In the genomic region with DNA sequence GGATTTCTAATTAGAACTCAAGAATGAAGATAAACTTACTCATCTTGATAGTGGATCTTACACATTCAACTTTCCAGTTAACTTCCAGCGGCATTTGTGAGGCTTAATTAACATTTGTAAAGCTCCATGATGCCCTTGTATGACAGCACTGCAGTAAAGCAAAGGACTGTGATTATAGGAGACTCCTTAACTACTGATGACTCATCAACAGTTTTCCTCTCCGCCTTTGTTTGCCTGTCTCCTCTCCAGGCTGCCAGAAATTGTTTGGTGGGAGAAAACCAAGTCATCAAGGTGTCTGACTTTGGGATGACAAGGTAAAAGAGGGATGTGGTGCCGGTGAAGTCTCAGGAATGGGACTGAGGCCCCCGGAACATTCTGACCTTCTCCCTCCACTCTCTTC, we compare ENCODE assay signal across 14 cellular contexts. TPM values are rescaled to one million over a fixed set of nuclear protein-coding genes. Genes with fewer than 3 reads are reported as not detected.
DNase-seq lines count a peak whose midpoint lies in the region; ATAC-seq and TF ChIP-seq lines count a peak whose summit lies in the region.
"Had no signal": no experiment of that assay in that cellular context is flagged by ENCODE, and none has a peak within 500 bp of the region (broad histone marks: within the 10 kb centered on the region; RNA-seq: fewer than 3 reads in every experiment).

No MANE protein-coding gene starts in this region.

- H2BK15ac ChIP-seq in neuronal stem cell (ENCODE audit: low read length): no peak overlapping the region

- no peak overlapping the region for H2BK5ac ChIP-seq in neuronal stem cell (ENCODE audit: low read length)

- peaks cover 89% of the 10 kb centered on the region for H3K36me3 Mint-ChIP-seq in activated CD8-positive, alpha-beta memory T cell treated with anti-CD3 and anti-CD28 coated beads, Interleukin-2, amount 10 ng/mL, durations not matched to agents 7 days and 5 days
- H3K36me3 Mint-ChIP-seq in stimulated activated memory B cell treated with anti-CD40 and anti-IgM and Interleukin-4, amounts not matched to agents 10 μg/mL and 1 μg/mL and 100 μg/mL, for 72 hours: no peaks in the 10 kb centered on the region

- H2AK5ac ChIP-seq in neuronal stem cell (ENCODE audit: low read depth, low read length): no peak overlapping the region

- H3K4ac ChIP-seq in neuronal stem cell (ENCODE audit: low read length): no peak overlapping the region

- H3K4me3 ChIP-seq in cardiac fibroblast (replicated peaks in 1 of 2; ENCODE audit: low read depth in 2 of 2, low read length in 2 of 2) (no peak overlapping the region), neuronal stem cell (ENCODE audit: low read length in 2 of 2) (no peak overlapping the region)
- H3K4me3 ChIP-seq: pancreas, tibial nerve had no signal

- peaks cover 68% of the 10 kb centered on the region for H3K4me1 Mint-ChIP-seq in activated CD8-positive, alpha-beta memory T cell treated with anti-CD3 and anti-CD28 coated beads, Interleukin-2, amount 10 ng/mL, durations not matched to agents 7 days and 5 days
- no peaks in the 10 kb centered on the region for H3K4me1 Mint-ChIP-seq in stimulated activated memory B cell treated with anti-CD40 and anti-IgM and Interleukin-4, amounts not matched to agents 10 μg/mL and 1 μg/mL and 100 μg/mL, for 72 hours

- no peaks in the 10 kb centered on the region for H3K27me3 Mint-ChIP-seq in activated CD8-positive, alpha-beta memory T cell treated with anti-CD3 and anti-CD28 coated beads, Interleukin-2, amount 10 ng/mL, durations not matched to agents 7 days and 5 days
- H3K27me3 Mint-ChIP-seq in stimulated activated memory B cell treated with anti-CD40 and anti-IgM and Interleukin-4, amounts not matched to agents 10 μg/mL and 1 μg/mL and 100 μg/mL, for 72 hours: no peaks in the 10 kb centered on the region

- no peak overlapping the region for H3K4me3 Mint-ChIP-seq in activated CD8-positive, alpha-beta memory T cell treated with anti-CD3 and anti-CD28 coated beads, Interleukin-2, amount 10 ng/mL, durations not matched to agents 7 days and 5 days
- no peak overlapping the region for H3K4me3 Mint-ChIP-seq in stimulated activated memory B cell treated with anti-CD40 and anti-IgM and Interleukin-4, amounts not matched to agents 10 μg/mL and 1 μg/mL and 100 μg/mL, for 72 hours

- CTCF ChIA-PET in activated CD8-positive, alpha-beta memory T cell treated with anti-CD3 and anti-CD28 coated beads, Interleukin-2, amount 10 ng/mL, durations not matched to agents 7 days and 5 days (lab: Charles Lee): no interaction called here

- no peak for ATAC-seq in activated CD8-positive, alpha-beta memory T cell treated with anti-CD3 and anti-CD28 coated beads, Interleukin-2, amount 10 ng/mL, durations not matched to agents 7 days and 5 days
- no peak for ATAC-seq in stimulated activated memory B cell treated with anti-CD40 and anti-IgM and Interleukin-4, amounts not matched to agents 10 μg/mL and 1 μg/mL and 100 μg/mL, for 72 hours
- ATAC-seq in GM18517 (IDR thresholded peaks at IDR 0.05; ENCODE audit: unreplicated experiment): no peak
- ATAC-seq: pancreas had no signal

- H3K18ac ChIP-seq in neuronal stem cell (ENCODE audit: low read length): no peak overlapping the region

- no peaks in the 10 kb centered on the region for H3K27me3 ChIP-seq in neuronal stem cell (ENCODE audit: control insufficient read depth in 3 of 3, insufficient read depth in 3 of 3, low read depth in 1 of 3, low read length in 3 of 3)
- H3K27me3 ChIP-seq: pancreas, tibial nerve had no signal

- H4K91ac ChIP-seq in neuronal stem cell (ENCODE audit: low read depth, low read length, poor library complexity): no peak overlapping the region

- no peak for TF ChIP-seq CTCF in cardiac fibroblast (IDR thresholded peaks at IDR 0.05; ENCODE audit: low read depth, low read length)

- peaks cover 6 to 7% of the 10 kb centered on the region in 2 donors for H3K4me1 ChIP-seq in neuronal stem cell (ENCODE audit: control insufficient read depth in 2 of 2, insufficient read depth in 1 of 2, low read depth in 1 of 2, low read length in 2 of 2)
- H3K4me1 ChIP-seq: pancreas, tibial nerve had no signal

- no peak overlapping the region for H3K9ac ChIP-seq in neuronal stem cell (ENCODE audit: low read depth, low read length, poor library complexity)

- no peak overlapping the region for H3K4me2 ChIP-seq in neuronal stem cell (ENCODE audit: insufficient read depth, low read length, poor library complexity, severe bottlenecking)

- no peak overlapping the region for H2BK12ac ChIP-seq in neuronal stem cell (ENCODE audit: low read length)

- H2BK120ac ChIP-seq in neuronal stem cell (ENCODE audit: low read depth, low read length): no peak overlapping the region

- H3K23ac ChIP-seq in neuronal stem cell (ENCODE audit: low read depth, low read length, poor library complexity): no peak overlapping the region

- DNase-seq in activated CD8-positive, alpha-beta memory T cell treated with anti-CD3 and anti-CD28 coated beads, Interleukin-2, amount 10 ng/mL, durations not matched to agents 7 days and 5 days: no peak
- no peak for DNase-seq in activated CD8-positive, alpha-beta memory T cell treated with anti-CD3 and anti-CD28 coated beads for 24 hours
- DNase-seq in NCI-H69 (lab: John Stamatoyannopoulos, UW): peak; percentile 78
- DNase-seq in cardiac fibroblast (ENCODE audit: low read depth in 2 of 2): peak; percentile 14 to 18
- DNase-seq in neuronal stem cell (ENCODE audit: low spot score): no peak
- DNase-seq in central memory CD4-positive, alpha-beta T cell: no peak
- DNase-seq: activated CD4-positive, CD25-positive, alpha-beta regulatory T cell treated with anti-CD3 and anti-CD28 coated beads, Interleukin-2, amount 50 U/mL, for 72 hours; aorta; kidney; NCI-H2029; pancreas had no signal

- H2AFZ ChIP-seq in neuronal stem cell (ENCODE audit: low read length): peak overlapping the region; percentile 77

- H3K9me3 Mint-ChIP-seq in activated CD8-positive, alpha-beta memory T cell treated with anti-CD3 and anti-CD28 coated beads, Interleukin-2, amount 10 ng/mL, durations not matched to agents 7 days and 5 days (ENCODE audit: low read depth): no peaks in the 10 kb centered on the region
- no peaks in the 10 kb centered on the region for H3K9me3 Mint-ChIP-seq in stimulated activated memory B cell treated with anti-CD40 and anti-IgM and Interleukin-4, amounts not matched to agents 10 μg/mL and 1 μg/mL and 100 μg/mL, for 72 hours

- H3K79me1 ChIP-seq in neuronal stem cell (ENCODE audit: low read depth, low read length): no peaks in the 10 kb centered on the region

- peak overlapping the region; percentile 69 for H3K27ac Mint-ChIP-seq in activated CD8-positive, alpha-beta memory T cell treated with anti-CD3 and anti-CD28 coated beads, Interleukin-2, amount 10 ng/mL, durations not matched to agents 7 days and 5 days
- no peak overlapping the region for H3K27ac Mint-ChIP-seq in stimulated activated memory B cell treated with anti-CD40 and anti-IgM and Interleukin-4, amounts not matched to agents 10 μg/mL and 1 μg/mL and 100 μg/mL, for 72 hours

- no peak overlapping the region for H3K14ac ChIP-seq in neuronal stem cell (ENCODE audit: low read length)

- no CpG with 5 or more reads among the region's 4 CpGs for WGBS in neuronal stem cell (ENCODE audit: extremely low coverage in 2 of 2, insufficient read length in 2 of 2, insufficient replicate concordance in 1 of 2), 2 donors

- no peaks in the 10 kb centered on the region for H3K36me3 ChIP-seq in neuronal stem cell (replicated peaks in 1 of 2; ENCODE audit: control insufficient read depth in 2 of 2, insufficient read depth in 2 of 2, low read length in 2 of 2)
- H3K36me3 ChIP-seq: pancreas, tibial nerve had no signal

- no peak overlapping the region for H4K8ac ChIP-seq in neuronal stem cell (ENCODE audit: low read depth, low read length)

- H3K27ac ChIP-seq in neuronal stem cell (replicated peaks; ENCODE audit: low read length): no peak overlapping the region
- H3K27ac ChIP-seq: pancreas, tibial nerve had no signal

- H3K9me3 ChIP-seq in neuronal stem cell (replicated peaks in 1 of 2; ENCODE audit: control insufficient read depth in 2 of 2, insufficient read depth in 1 of 2, low read depth in 1 of 2, low read length in 2 of 2): peaks cover 0 to 2% of the 10 kb centered on the region in 2 donors
- H3K9me3 ChIP-seq: pancreas, tibial nerve had no signal

RNA-seq across cellular contexts. Expression of a gene that starts 20.4 kb away (rescaled TPM):
- 100 to 1,000 TPM; 382 to 438 TPM for total RNA-seq in activated CD8-positive, alpha-beta memory T cell treated with anti-CD3 and anti-CD28 coated beads, Interleukin-2, amount 10 ng/mL, durations not matched to agents 7 days and 5 days
- polyA plus RNA-seq in neuronal stem cell (2013, experiment 1 of 2): 64.7 TPM
- polyA plus RNA-seq in neuronal stem cell (2013, experiment 2 of 2): 63.6 TPM

Comparison
In these comparisons a context has a peak if more than half of its experiments do, and no peak if none do; other contexts are left out.
1. DNase-seq: peak in NCI-H69 (single experiment) and cardiac fibroblast (2 of 2); none in activated CD8-positive, alpha-beta memory T cell treated with anti-CD3 and anti-CD28 coated beads, Interleukin-2, amount 10 ng/mL, durations not matched to agents 7 days and 5 days (single experiment), activated CD8-positive, alpha-beta memory T cell treated with anti-CD3 and anti-CD28 coated beads for 24 hours (single experiment), neuronal stem cell (single experiment) and central memory CD4-positive, alpha-beta T cell (single experiment).